6 cellular contexts compared by ENCODE assay signal in the genomic region with DNA sequence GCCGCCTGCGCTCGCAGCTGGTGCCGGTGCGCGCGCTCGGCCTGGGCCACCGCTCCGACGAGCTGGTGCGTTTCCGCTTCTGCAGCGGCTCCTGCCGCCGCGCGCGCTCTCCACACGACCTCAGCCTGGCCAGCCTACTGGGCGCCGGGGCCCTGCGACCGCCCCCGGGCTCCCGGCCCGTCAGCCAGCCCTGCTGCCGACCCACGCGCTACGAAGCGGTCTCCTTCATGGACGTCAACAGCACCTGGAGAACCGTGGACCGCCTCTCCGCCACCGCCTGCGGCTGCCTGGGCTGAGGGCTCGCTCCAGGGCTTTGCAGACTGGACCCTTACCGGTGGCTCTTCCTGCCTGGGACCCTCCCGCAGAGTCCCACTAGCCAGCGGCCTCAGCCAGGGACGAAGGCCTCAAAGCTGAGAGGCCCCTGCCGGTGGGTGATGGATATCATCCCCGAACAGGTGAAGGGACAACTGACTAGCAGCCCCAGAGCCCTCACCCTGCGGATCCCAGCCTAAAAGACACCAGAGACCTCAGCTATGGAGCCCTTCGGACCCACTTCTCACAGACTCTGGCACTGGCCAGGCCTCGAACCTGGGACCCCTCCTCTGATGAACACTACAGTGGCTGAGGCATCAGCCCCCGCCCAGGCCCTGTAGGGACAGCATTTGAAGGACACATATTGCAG. TPM values are rescaled to one million over a fixed set of nuclear protein-coding genes. Genes with fewer than 3 reads are reported as not detected.
A peak's percentile ranks its signal among the peaks of the same experiment; 100 is the strongest.
DNase-seq lines count a peak whose midpoint lies in the region; ATAC-seq, FAIRE-seq and TF ChIP-seq lines count a peak whose summit lies in the region.

No MANE protein-coding gene starts in this region.

- H4K20me1 ChIP-seq in Karpas-422 (ENCODE audit: insufficient read depth, low read depth, low read length) = no peaks in the 10 kb centered on the region

- CTCF ChIA-PET in WTC11 (lab: Charles Lee) = interaction anchor here (0.9 to 11.9 kb wide), 16 partner anchors 10 to 371 kb away, joined by 3 to 992 read pairs (median 22); partner anchors contain the start of genes ATP6V0B, DPH2, IPO13 and ST3GAL3

- no peaks in the 10 kb centered on the region for H3K36me3 Mint-ChIP-seq in WTC11

- H3K9me3 Mint-ChIP-seq in WTC11 = no peaks in the 10 kb centered on the region

- H2AFZ ChIP-seq in Karpas-422 (ENCODE audit: low read length) = no peak overlapping the region

- H3K79me2 ChIP-seq in Karpas-422 (ENCODE audit: low read length) = no peaks in the 10 kb centered on the region

- intact Hi-C loops in kidney (cut with DNase I) = no loop called here

- peak; percentile 66 for DNase-seq in WTC11 (ENCODE audit: low spot score)
- DNase-seq in kidney = no peak
- DNase-seq in Karpas-422 = no peak
- no peak for DNase-seq in effector memory CD4-positive, alpha-beta T cell

- H3K27me3 ChIP-seq in Karpas-422 (ENCODE audit: low read length) = no peaks in the 10 kb centered on the region
- peaks cover 20% of the 10 kb centered on the region for H3K27me3 ChIP-seq in effector memory CD4-positive, alpha-beta T cell (replicated peaks; ENCODE audit: control insufficient read depth, insufficient read depth, low read length, poor library complexity, severe bottlenecking)

- H3K4me1 Mint-ChIP-seq in WTC11 = peaks cover 58% of the 10 kb centered on the region

- H3K9me2 ChIP-seq in Karpas-422 (replicated peaks; ENCODE audit: insufficient read depth, low read length) = no peaks in the 10 kb centered on the region

- H3K9me3 ChIP-seq in kidney (ENCODE audit: control insufficient read depth in 1 of 2, low read length in 2 of 2) (no peaks in the 10 kb centered on the region), Karpas-422 (ENCODE audit: low read length) (no peaks in the 10 kb centered on the region)
- H3K9me3 ChIP-seq in effector memory CD4-positive, alpha-beta T cell (ENCODE audit: control insufficient read depth, low read length) = no peaks in the 10 kb centered on the region

- POLR2A ChIA-PET in WTC11 (lab: Charles Lee) = interaction anchor here (0.9 to 3.9 kb wide), 3 partner anchors 24 to 286 kb away, joined by 3 to 62 read pairs (median 4); partner anchors contain the start of gene KDM4A

- no peak overlapping the region for H3K27ac Mint-ChIP-seq in WTC11

- no peaks in the 10 kb centered on the region for H3K36me3 ChIP-seq in kidney (ENCODE audit: control insufficient read depth in 1 of 2, insufficient read depth in 2 of 2, low read length in 2 of 2)
- no peaks in the 10 kb centered on the region for H3K36me3 ChIP-seq in Karpas-422 (ENCODE audit: insufficient read depth, low read length)
- no peaks in the 10 kb centered on the region for H3K36me3 ChIP-seq in effector memory CD4-positive, alpha-beta T cell (ENCODE audit: control insufficient read depth, insufficient read depth, low read length)

- H3K27ac ChIP-seq in kidney (ENCODE audit: low read depth in 2 of 2, low read length in 2 of 2) (peak overlapping the region; percentile 82 to 85), Karpas-422 (ENCODE audit: low read length) (no peak overlapping the region)
- H3K27ac ChIP-seq in effector memory CD4-positive, alpha-beta T cell (ENCODE audit: insufficient read depth, low read length, poor library complexity, severe bottlenecking) = no peak overlapping the region

- no peak overlapping the region for H3K4me2 ChIP-seq in Karpas-422 (ENCODE audit: low read depth, low read length, poor library complexity, severe bottlenecking)

- H3K4me3 ChIP-seq in GM12875 (ENCODE audit: low read depth, low read length) = peak overlapping the region; percentile 35
- H3K4me3 ChIP-seq in kidney (ENCODE audit: low read length in 2 of 2) = peak overlapping the region; percentile 40 to 53
- H3K4me3 ChIP-seq in Karpas-422 (ENCODE audit: low read length) = no peak overlapping the region
- H3K4me3 ChIP-seq in effector memory CD4-positive, alpha-beta T cell (ENCODE audit: insufficient read depth, low read depth, low read length, poor library complexity, severe bottlenecking) = no peak overlapping the region

- peaks cover 8% of the 10 kb centered on the region for H3K27me3 Mint-ChIP-seq in WTC11 (ENCODE audit: low read depth)

- H3K9ac ChIP-seq in kidney (ENCODE audit: low read length in 2 of 2) (peak overlapping the region in 1 of 2 donors; percentile 77), Karpas-422 (ENCODE audit: low read length) (no peak overlapping the region)

- FAIRE-seq in kidney (lab: Jason Lieb, UNC) = no peak

- TF ChIP-seq CTCF in GM12875 (IDR thresholded peaks at IDR 0.05; ENCODE audit: borderline replicate concordance, insufficient read depth, low read depth, low read length) (peak; percentile 20; the same call in 1 of the 2 replicates), WTC11 (IDR thresholded peaks at IDR 0.05) (0 out of 2 replicates have a peak, but pooled peaks have one; percentile 25), kidney (IDR thresholded peaks at IDR 0.05; ENCODE audit: borderline replicate concordance, extremely low read depth, insufficient read depth) (no peak)

- ATAC-seq in WTC11 (peak; percentile 8), HG02571 (IDR thresholded peaks at IDR 0.05; ENCODE audit: unreplicated experiment) (no peak)

- H3K4me3 Mint-ChIP-seq in WTC11 = peak overlapping the region; percentile 78

- H3K4me1 ChIP-seq in kidney (ENCODE audit: control insufficient read depth in 1 of 2, insufficient read depth in 1 of 2, low read depth in 1 of 2, low read length in 2 of 2) (peaks cover 21 to 33% of the 10 kb centered on the region in 2 donors), Karpas-422 (ENCODE audit: low read length) (peaks cover 28% of the 10 kb centered on the region)
- H3K4me1 ChIP-seq in effector memory CD4-positive, alpha-beta T cell (ENCODE audit: control insufficient read depth, insufficient read depth, low read length, poor library complexity, severe bottlenecking) = peaks cover 15% of the 10 kb centered on the region

TF ChIP-seq in WTC11, 78 proteins besides CTCF, POLR2A, EP300 and RAD21 (continues in another document):
- TF ChIP-seq, protein P1, sequence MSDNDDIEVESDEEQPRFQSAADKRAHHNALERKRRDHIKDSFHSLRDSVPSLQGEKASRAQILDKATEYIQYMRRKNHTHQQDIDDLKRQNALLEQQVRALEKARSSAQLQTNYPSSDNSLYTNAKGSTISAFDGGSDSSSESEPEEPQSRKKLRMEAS (CRISPR knock-in tag; IDR thresholded peaks at IDR 0.05) = 0 out of 2 replicates have a peak, but pooled peaks have one; percentile 39
- TF ChIP-seq IRF2 (CRISPR knock-in tag; IDR thresholded peaks at IDR 0.05; ENCODE audit: borderline replicate concordance, low read depth) (no peak), PRRX2 (CRISPR knock-in tag; IDR thresholded peaks at IDR 0.05) (no peak), PREB (CRISPR knock-in tag; IDR thresholded peaks at IDR 0.05; ENCODE audit: borderline replicate concordance) (no peak), CBFB (CRISPR knock-in tag; IDR thresholded peaks at IDR 0.05; ENCODE audit: low read depth) (no peak), HMGA2 (CRISPR knock-in tag; IDR thresholded peaks at IDR 0.05) (no peak), ESRRA (CRISPR knock-in tag; IDR thresholded peaks at IDR 0.05; ENCODE audit: borderline replicate concordance) (no peak), USF2 (CRISPR knock-in tag; IDR thresholded peaks at IDR 0.05) (no peak)

RNA-seq across cellular contexts. Expression of gene ARTN, which starts 3.0 kb away (rescaled TPM):
- total RNA-seq in WTC11 (2021) = 23.5 to 28.5 TPM (median 23.6 TPM) in 3 replicates
- 1.9 TPM for total RNA-seq in kidney
- polyA plus RNA-seq in kidney (ENCODE audit: insufficient read depth, low read depth, low replicate concordance) = 4.3 TPM
- total RNA-seq in Karpas-422 (2014; rRNA removed; shearing (Covaris generic); ENCODE audit: low replicate concordance) = 1.0 TPM in 1 of 2 replicates, not detected in the other

RNA-seq across cellular contexts. Expression of gene IPO13, which starts 10.1 kb away (rescaled TPM):
- total RNA-seq in WTC11 (2021) = 17.8 to 24.2 TPM (median 19.1 TPM) in 3 replicates
- total RNA-seq in kidney = 33.8 TPM
- polyA plus RNA-seq in kidney (ENCODE audit: insufficient read depth, low read depth, low replicate concordance) = 56.1 TPM
- 19.8 and 23.3 TPM in 2 replicates for total RNA-seq in Karpas-422 (2014; rRNA removed; shearing (Covaris generic); ENCODE audit: low replicate concordance)

RNA-seq across cellular contexts. Expression of gene DPH2, which starts 33.2 kb away (rescaled TPM):
- total RNA-seq in WTC11 (2021) (47.6 to 57.5 TPM (median 51.5 TPM) in 3 replicates), kidney (24.0 TPM)
- polyA plus RNA-seq in kidney (ENCODE audit: insufficient read depth, low read depth, low replicate concordance) = 15.9 TPM
- total RNA-seq in Karpas-422 (2014; rRNA removed; shearing (Covaris generic); ENCODE audit: low replicate concordance) = 42.2 and 44.4 TPM in 2 replicates

RNA-seq across cellular contexts. Expression of gene ATP6V0B, which starts 38.1 kb away (rescaled TPM):
- total RNA-seq in WTC11 (2021) (108 to 115 TPM (median 110 TPM) in 3 replicates), kidney (156 TPM)
- 636 TPM for polyA plus RNA-seq in kidney (ENCODE audit: insufficient read depth, low read depth, low replicate concordance)
- 386 and 447 TPM in 2 replicates for total RNA-seq in Karpas-422 (2014; rRNA removed; shearing (Covaris generic); ENCODE audit: low replicate concordance)

RNA-seq across cellular contexts. Expression of gene B4GALT2, which starts 42.4 kb away (rescaled TPM):
- total RNA-seq in WTC11 (2021) = 66.7 to 72.2 TPM (median 66.9 TPM) in 3 replicates
- total RNA-seq in kidney = 25.1 TPM
- 32.5 TPM for polyA plus RNA-seq in kidney (ENCODE audit: insufficient read depth, low read depth, low replicate concordance)
- total RNA-seq in Karpas-422 (2014; rRNA removed; shearing (Covaris generic); ENCODE audit: low replicate concordance) = 42.9 and 68.7 TPM in 2 replicates

Comparison
In these comparisons a context has a peak if more than half of its experiments do, and no peak if none do; other contexts are left out.
1. H3K4me3 ChIP-seq: peak in GM12875 (single experiment) and kidney (2 of 2); none in Karpas-422 (single experiment) and effector memory CD4-positive, alpha-beta T cell (single experiment).
2. H3K27ac ChIP-seq: peak in kidney (2 of 2); none in Karpas-422 (single experiment) and effector memory CD4-positive, alpha-beta T cell (single experiment).